8 cellular contexts compared by ENCODE assay signal in the genomic region with DNA sequence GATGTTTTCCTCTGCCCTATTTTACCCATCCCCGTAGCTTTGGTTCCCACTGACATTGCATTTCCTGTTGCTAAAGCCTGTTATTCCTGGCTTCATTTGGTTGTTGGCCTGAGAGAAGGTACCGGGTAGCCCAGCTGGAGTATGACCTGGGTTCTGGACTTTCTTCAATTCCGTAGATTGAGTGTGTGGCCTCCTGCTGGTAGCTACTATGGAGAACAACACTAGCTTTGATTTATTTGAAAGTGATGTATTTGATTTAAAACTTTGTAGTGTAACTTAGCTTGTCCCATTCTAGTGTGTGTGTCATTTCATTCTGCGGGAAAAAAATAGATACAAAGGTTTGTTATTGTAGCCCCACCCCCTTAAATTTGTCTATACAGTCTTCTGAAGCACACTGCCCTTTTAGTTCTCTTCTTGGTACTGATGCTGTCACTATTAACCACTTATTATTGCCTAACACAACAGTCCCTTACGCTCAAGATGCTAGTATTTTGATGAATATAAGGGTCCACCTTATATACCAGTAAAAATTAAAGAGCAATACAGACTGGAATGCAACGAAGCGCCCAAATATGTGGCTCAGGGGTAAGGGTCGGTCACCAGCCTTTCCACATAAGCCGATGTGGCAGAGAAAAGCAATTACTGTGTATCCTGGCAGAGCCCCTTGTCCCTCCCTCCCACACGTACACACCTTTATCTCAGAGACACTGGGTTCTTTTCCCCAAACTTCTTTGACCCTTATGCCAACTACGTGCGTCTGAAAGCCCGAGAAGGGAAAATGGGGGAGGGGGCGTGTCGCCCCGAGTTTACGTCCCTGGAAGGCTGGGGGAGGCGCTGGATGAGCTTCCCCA. TPM values are rescaled to one million over a fixed set of nuclear protein-coding genes. Genes with fewer than 3 reads are reported as not detected.
A peak's percentile ranks its signal among the peaks of the same experiment; 100 is the strongest.
DNase-seq lines count a peak whose midpoint lies in the region; ATAC-seq and TF ChIP-seq lines count a peak whose summit lies in the region.

No MANE protein-coding gene starts in this region.

- H3K27ac ChIP-seq in trophoblast cell (ENCODE audit: low read depth, low read length) = peak overlapping the region; percentile 68

- peaks cover 2 to 5% of the 10 kb centered on the region in 2 experiments for H3K36me3 ChIP-seq in trophoblast cell (ENCODE audit: control insufficient read depth in 1 of 2, insufficient read depth in 2 of 2, low read length in 2 of 2)

- no peak overlapping the region for H2AK5ac ChIP-seq in trophoblast cell (ENCODE audit: low read length)

- peak overlapping the region; percentile 50 for H3K9ac ChIP-seq in trophoblast cell (ENCODE audit: low read length)

- H3K79me1 ChIP-seq in trophoblast cell (ENCODE audit: low read length) = peaks cover 14% of the 10 kb centered on the region

- H3K79me2 ChIP-seq in trophoblast cell (ENCODE audit: control insufficient read depth, insufficient read depth, low read length, poor library complexity) = peaks cover 12% of the 10 kb centered on the region

- DNase-seq in AG09319 (ENCODE audit: extremely low read depth, low read depth) (peak; percentile 44), LoVo (ENCODE audit: low spot score) (peak; percentile 48), Right ventricle myocardium superior (peak; percentile 74), trophoblast cell (peak; percentile 23 to 59), mesenteric fat pad (ENCODE audit: low spot score) (no peak), NCI-H1436 treated with DMSO at 0.1 percent for 48 hours (lab: John Stamatoyannopoulos, UW) (no peak)

- peaks cover 55% of the 10 kb centered on the region for H3K4me1 Mint-ChIP-seq in activated naive CD8-positive, alpha-beta T cell (ENCODE audit: low read depth)

- intact Hi-C loops in Right ventricle myocardium superior (cut with DNase I) = loop anchor here (2.0 kb wide), 1 partner anchor 33 kb away; the partner anchor contains the start of gene RHOC

- peak overlapping the region; percentile 85 for H3K18ac ChIP-seq in trophoblast cell (ENCODE audit: low read length)

- H3K14ac ChIP-seq in trophoblast cell (ENCODE audit: low read length) = peak overlapping the region; percentile 52

- H4K91ac ChIP-seq in trophoblast cell (ENCODE audit: low read depth, low read length) = peak overlapping the region; percentile 76

- no peaks in the 10 kb centered on the region for H3K9me3 Mint-ChIP-seq in activated naive CD8-positive, alpha-beta T cell (ENCODE audit: low read depth)

- H2BK120ac ChIP-seq in trophoblast cell (ENCODE audit: insufficient read depth, low read length, poor library complexity) = no peak overlapping the region

- H3K23ac ChIP-seq in trophoblast cell (ENCODE audit: low read length) = no peak overlapping the region

- no peaks in the 10 kb centered on the region for H3K27me3 ChIP-seq in trophoblast cell (ENCODE audit: insufficient read depth, low read length)

- H4K8ac ChIP-seq in trophoblast cell (ENCODE audit: low read depth, low read length) = peak overlapping the region; percentile 33

- H3K9me3 ChIP-seq in trophoblast cell (ENCODE audit: insufficient read depth, low read depth, low read length) = no peaks in the 10 kb centered on the region

- TF ChIP-seq CTCF in AG09319 (IDR thresholded peaks at IDR 0.05; ENCODE audit: low read depth, low read length) (peak; percentile 61), GM12873 (IDR thresholded peaks at IDR 0.05; ENCODE audit: insufficient read depth, low read depth, low read length, missing control alignments) (peak; percentile 54)

- no peak overlapping the region for H3K4ac ChIP-seq in trophoblast cell (ENCODE audit: low read depth, low read length)

- H3K4me3 ChIP-seq in trophoblast cell (ENCODE audit: low read depth, low read length) = peak overlapping the region; percentile 77

- H3K27me3 Mint-ChIP-seq in activated naive CD8-positive, alpha-beta T cell = no peaks in the 10 kb centered on the region

- H4K12ac ChIP-seq in trophoblast cell (ENCODE audit: low read depth, low read length) = no peak overlapping the region

- H3K4me1 ChIP-seq in trophoblast cell (ENCODE audit: control insufficient read depth in 1 of 2, insufficient read depth in 2 of 2, low read length in 2 of 2) = peaks cover 0 to 5% of the 10 kb centered on the region in 2 experiments

- H2AFZ ChIP-seq in trophoblast cell (ENCODE audit: insufficient read depth, low read length, poor library complexity) = peak overlapping the region; percentile 20

- peak overlapping the region; percentile 84 for H3K27ac Mint-ChIP-seq in activated naive CD8-positive, alpha-beta T cell

- WGBS in trophoblast cell (ENCODE audit: extremely low coverage, insufficient coverage, insufficient read length) = no CpG with 5 or more reads among the region's 18 CpGs

- H2BK5ac ChIP-seq in trophoblast cell (ENCODE audit: low read depth, low read length, poor library complexity) = no peak overlapping the region

- ATAC-seq in Right ventricle myocardium superior (ENCODE audit: poor library complexity) = peak; percentile 66

- peaks cover 6% of the 10 kb centered on the region for H3K36me3 Mint-ChIP-seq in activated naive CD8-positive, alpha-beta T cell

- peak overlapping the region; percentile 92 for H3K4me3 Mint-ChIP-seq in activated naive CD8-positive, alpha-beta T cell

- H3K4me2 ChIP-seq in trophoblast cell (ENCODE audit: low read length) = peak overlapping the region; percentile 71

- no peak overlapping the region for H2BK12ac ChIP-seq in trophoblast cell (ENCODE audit: low read length)

RNA-seq across cellular contexts. Expression of gene MOV10, which starts 0.6 kb away (rescaled TPM):
- total RNA-seq in Right ventricle myocardium superior = 10.4 TPM
- polyA plus RNA-seq in trophoblast cell (2013) = 55.1 and 55.6 TPM in 2 replicates
- 38.0 TPM for total RNA-seq in mesenteric fat pad

RNA-seq across cellular contexts. Expression of gene RHOC, which starts 33.1 kb away (rescaled TPM):
- 98.2 TPM for total RNA-seq in Right ventricle myocardium superior
- 286 and 295 TPM in 2 replicates for polyA plus RNA-seq in trophoblast cell (2013)
- 253 TPM for total RNA-seq in mesenteric fat pad

RNA-seq across cellular contexts. Expression of gene PPM1J, which starts 41.3 kb away (rescaled TPM):
- total RNA-seq in Right ventricle myocardium superior (4.7 TPM), mesenteric fat pad (0.61 TPM)
- polyA plus RNA-seq in trophoblast cell (2013) = 2.2 and 2.3 TPM in 2 replicates

RNA-seq across cellular contexts. Expression of gene CAPZA1, which starts 54.2 kb away (rescaled TPM):
- total RNA-seq in Right ventricle myocardium superior = 20.7 TPM
- polyA plus RNA-seq in trophoblast cell (2013) = 120 and 124 TPM in 2 replicates
- 142 TPM for total RNA-seq in mesenteric fat pad

RNA-seq across cellular contexts. Expression of gene ST7L, which starts 54.9 kb away (rescaled TPM):
- total RNA-seq in Right ventricle myocardium superior (11.9 TPM), mesenteric fat pad (17.9 TPM)
- polyA plus RNA-seq in trophoblast cell (2013) = 10.6 and 11.5 TPM in 2 replicates

Comparison
In these comparisons a context has a peak if more than half of its experiments do, and no peak if none do; other contexts are left out.
1. DNase-seq: peak in AG09319 (single experiment), LoVo (single experiment), Right ventricle myocardium superior (single experiment) and trophoblast cell (2 of 2); none in mesenteric fat pad (single experiment) and NCI-H1436 treated with DMSO at 0.1 percent for 48 hours (single experiment).